28 cellular contexts compared by ENCODE assay signal in the genomic region with DNA sequence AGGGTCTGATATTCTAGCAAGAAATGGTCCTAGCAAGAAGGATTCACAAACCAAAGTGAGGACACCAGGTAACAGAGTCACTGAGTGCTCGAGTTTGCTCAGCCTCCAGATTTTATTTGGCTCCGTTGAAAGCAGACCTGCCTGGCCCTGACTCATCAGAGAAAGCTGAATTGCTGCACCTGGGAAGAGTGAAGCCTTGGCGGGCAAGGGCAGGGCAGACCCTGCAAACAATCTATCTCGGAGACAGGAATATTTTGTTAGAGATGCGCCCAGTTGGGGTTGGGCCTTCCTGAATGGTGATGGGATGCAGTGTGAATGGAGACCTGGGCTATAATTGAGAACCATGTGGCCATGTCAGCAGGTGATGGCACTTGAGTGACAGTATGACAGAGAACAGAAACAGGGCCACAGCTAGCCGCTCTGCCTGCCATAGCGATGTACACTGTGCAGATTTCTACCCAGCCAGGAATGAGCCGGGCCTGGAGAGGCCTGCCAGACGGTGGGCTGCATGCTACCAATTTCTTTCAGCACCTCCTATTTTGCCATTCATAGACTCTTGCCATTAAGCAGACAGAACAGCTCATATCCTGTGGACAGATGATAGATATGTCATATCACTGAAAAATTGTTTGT.
"Had no signal": no experiment of that assay in that cellular context is flagged by ENCODE, and none has a peak within 500 bp of the region (broad histone marks: within the 10 kb centered on the region; RNA-seq: fewer than 3 reads in every experiment).

No MANE protein-coding gene starts in this region.

- H3K9me3 Mint-ChIP-seq: activated CD4-positive, alpha-beta T cell treated with anti-CD3 and anti-CD28 coated beads, Interleukin-2, amount 10 ng/mL, durations not matched to agents 7 days and 5 days; activated naive CD8-positive, alpha-beta T cell treated with anti-CD3 and anti-CD28 coated beads, Interleukin-2, amount 50 U/mL, for 24 hours had no signal

- H3K4me1 ChIP-seq: ascending aorta, body of pancreas, Peyer's patch had no signal

- H3K4me1 Mint-ChIP-seq: activated B cell treated with CpG ODN at 0.5 μM for 24 hours; activated naive CD8-positive, alpha-beta T cell treated with anti-CD3 and anti-CD28 coated beads, Interleukin-2, amount 50 U/mL, for 24 hours; T-helper 17 cell had no signal

- H3K27ac ChIP-seq: ascending aorta, body of pancreas, coronary artery, Peyer's patch, RWPE1 had no signal

- H3K36me3 ChIP-seq: ascending aorta, MG63, Peyer's patch had no signal

- ATAC-seq: activated naive CD4-positive, alpha-beta T cell treated with anti-CD3 and anti-CD28 coated beads, Interleukin-2, amount 50 U/mL, for 72 hours; activated naive CD8-positive, alpha-beta T cell treated with anti-CD3 and anti-CD28 coated beads, Interleukin-2, amount 50 U/mL, for 24 hours; activated T-cell treated with anti-CD3 and anti-CD28 coated beads, Interleukin-2, amount 50 U/mL, for 4 hours; body of pancreas; T-helper 17 cell had no signal

- DNase-seq: activated B cell treated with CpG ODN at 0.5 μM for 24 hours; activated CD4-positive, alpha-beta memory T cell treated with anti-CD3 and anti-CD28 coated beads for 36 hours; activated CD4-positive, alpha-beta T cell treated with anti-CD3 and anti-CD28 coated beads for 1 hour; activated CD4-positive, alpha-beta T cell treated with anti-CD3 and anti-CD28 coated beads, Interleukin-2, amount 10 ng/mL, durations not matched to agents 7 days and 5 days; activated CD8-positive, alpha-beta memory T cell treated with anti-CD3 and anti-CD28 coated beads for 24 hours; activated effector memory CD4-positive, alpha-beta T cell treated with anti-CD3 and anti-CD28 coated beads, Interleukin-2, amount 50 U/mL, for 16 hours; activated naive CD4-positive, alpha-beta T cell treated with Interleukin-2 at 50 U/mL for 16 hours; activated naive CD8-positive, alpha-beta T cell treated with anti-CD3 and anti-CD28 coated beads, Interleukin-2, amount 50 U/mL, for 24 hours; activated T-cell treated with anti-CD3 and anti-CD28 coated beads, Interleukin-2, amount 50 U/mL, for 4 hours; amniotic stem cell; body of pancreas; MG63; MV-4-11; NCI-H1092 treated with DMSO at 0.1 percent for 48 hours; NCI-H1417 treated with DMSO at 0.1 percent for 48 hours; NCI-H187; NCI-H2081; NCI-H526; NK-92 treated with Interleukin-12 subunit alpha and Interleukin-12 subunit beta, amount 100 ng/mL, for 24 hours; OCI-M1; Peyer's patch; SHP77 treated with DMSO at 0.1 percent for 48 hours; T-helper 17 cell; T-helper 9 cell had no signal

- H3K4me3 Mint-ChIP-seq: activated B cell treated with CpG ODN at 0.5 μM for 24 hours; activated CD4-positive, alpha-beta memory T cell treated with anti-CD3 and anti-CD28 coated beads for 36 hours; activated CD4-positive, alpha-beta T cell treated with anti-CD3 and anti-CD28 coated beads, Interleukin-2, amount 10 ng/mL, durations not matched to agents 7 days and 5 days; activated naive CD8-positive, alpha-beta T cell treated with anti-CD3 and anti-CD28 coated beads, Interleukin-2, amount 50 U/mL, for 24 hours; activated T-cell treated with anti-CD3 and anti-CD28 coated beads, Interleukin-2, amount 50 U/mL, for 4 hours; T-helper 17 cell had no signal

- H3K36me3 Mint-ChIP-seq: activated CD4-positive, alpha-beta memory T cell treated with anti-CD3 and anti-CD28 coated beads for 36 hours had no signal

- H3K27ac Mint-ChIP-seq: activated B cell treated with CpG ODN at 0.5 μM for 24 hours; activated CD4-positive, alpha-beta memory T cell treated with anti-CD3 and anti-CD28 coated beads for 36 hours; activated CD4-positive, alpha-beta T cell treated with anti-CD3 and anti-CD28 coated beads, Interleukin-2, amount 10 ng/mL, durations not matched to agents 7 days and 5 days; activated naive CD4-positive, alpha-beta T cell treated with anti-CD3 and anti-CD28 coated beads, Interleukin-2, amount 50 U/mL, for 72 hours; activated naive CD8-positive, alpha-beta T cell treated with anti-CD3 and anti-CD28 coated beads, Interleukin-2, amount 50 U/mL, for 24 hours; T-helper 17 cell had no signal

- H3K4me3 ChIP-seq: ascending aorta, body of pancreas, coronary artery, MG63, Peyer's patch had no signal

- H3K9me3 ChIP-seq: ascending aorta, body of pancreas, MG63, Peyer's patch had no signal

- H3K27me3 Mint-ChIP-seq: activated B cell treated with CpG ODN at 0.5 μM for 24 hours; activated CD4-positive, alpha-beta memory T cell treated with anti-CD3 and anti-CD28 coated beads for 36 hours; activated CD4-positive, alpha-beta T cell treated with anti-CD3 and anti-CD28 coated beads, Interleukin-2, amount 10 ng/mL, durations not matched to agents 7 days and 5 days; activated naive CD8-positive, alpha-beta T cell treated with anti-CD3 and anti-CD28 coated beads, Interleukin-2, amount 50 U/mL, for 24 hours; T-helper 17 cell had no signal

- H3K27me3 ChIP-seq: ascending aorta, body of pancreas, MG63, Peyer's patch had no signal
